ENCODE assay signal across 8 cellular contexts in genomic region chr10:35462491-35462934, GRCh38.
DNase-seq lines count a peak whose midpoint lies in the region; ATAC-seq, FAIRE-seq and TF ChIP-seq lines count a peak whose summit lies in the region.

No MANE protein-coding gene starts in this region.

- no TSS peak for BruUV-seq in endothelial cell of umbilical vein (replicated peaks; lab: Mats Ljungman, UMichigan)

- peaks cover 95% of the 10 kb centered on the region for H3K79me2 ChIP-seq in endothelial cell of umbilical vein (ENCODE audit: control insufficient read depth, insufficient read depth, low read length)
- H3K79me2 ChIP-seq in GM23248 (ENCODE audit: insufficient read depth): peaks cover 100% of the 10 kb centered on the region

- H3K9me1 ChIP-seq in endothelial cell of umbilical vein (replicated peaks; ENCODE audit: control insufficient read depth, extremely low read depth, insufficient read depth, low read length): no peaks in the 10 kb centered on the region

- CTCF ChIA-PET in CD4-positive, alpha-beta T cell (lab: Charles Lee): interaction anchor here (0.5 kb wide), 1 partner anchor 223 kb away, joined by 3 read pairs; no protein-coding TSS in a partner anchor
- CTCF ChIA-PET in endothelial cell of umbilical vein (lab: Charles Lee): interaction anchor here (1.4 to 1.8 kb wide), 4 partner anchors 8 to 102 kb away, joined by 3 to 6 read pairs (median 4); no protein-coding TSS in a partner anchor

- H3K4me2 ChIP-seq in endothelial cell of umbilical vein (ENCODE audit: insufficient read depth, low read length) (peak overlapping the region; percentile 1), GM23248 (ENCODE audit: unreplicated experiment) (no peak overlapping the region)

- no peak overlapping the region for H3K27ac ChIP-seq in CD4-positive, alpha-beta T cell (ENCODE audit: low read depth, low read length)
- H3K27ac ChIP-seq in endothelial cell of umbilical vein (ENCODE audit: insufficient read depth, low read depth, low read length) (peak overlapping the region; percentile 32), GM23248 (no peak overlapping the region)

- intact Hi-C loops in CD4-positive, alpha-beta T cell (cut with DNase I, micrococcal nuclease): no loop called here
- intact Hi-C loops in endothelial cell of umbilical vein (cut with micrococcal nuclease): loop anchor here (2.0 kb wide), 1 partner anchor 42 kb away; no protein-coding TSS in a partner anchor

- no peaks in the 10 kb centered on the region for H3K27me3 Mint-ChIP-seq in CD4-positive, alpha-beta T cell
- H3K27me3 Mint-ChIP-seq in activated T-cell treated with anti-CD3 and anti-CD28 coated beads, Interleukin-2, amount 50 U/mL, for 4 hours (ENCODE audit: low read depth): no peaks in the 10 kb centered on the region

- 0 out of 2 replicates have a peak, but pooled peaks cover 6% of the 10 kb centered on the region for H3F3A ChIP-seq in GM23248 (ENCODE audit: insufficient read depth)

- FAIRE-seq in endothelial cell of umbilical vein (lab: Jason Lieb, UNC): no peak

- no peak for DNase-seq in CD4-positive, alpha-beta T cell
- DNase-seq in endothelial cell of umbilical vein (ENCODE audit: low read depth, low spot score) (no peak), OCI-M1 (lab: John Stamatoyannopoulos, UW) (no peak), GM23248 (no peak), islet precursor cell (no peak)
- no peak for DNase-seq in activated T-cell treated with anti-CD3 and anti-CD28 coated beads, Interleukin-2, amount 50 U/mL, for 4 hours

- no peaks in the 10 kb centered on the region for H3K9me3 Mint-ChIP-seq in CD4-positive, alpha-beta T cell
- H3K9me3 Mint-ChIP-seq in activated T-cell treated with anti-CD3 and anti-CD28 coated beads, Interleukin-2, amount 50 U/mL, for 4 hours: no peaks in the 10 kb centered on the region

- peak overlapping the region; percentile 2 for H3K4me3 Mint-ChIP-seq in CD4-positive, alpha-beta T cell
- H3K4me3 Mint-ChIP-seq in activated T-cell treated with anti-CD3 and anti-CD28 coated beads, Interleukin-2, amount 50 U/mL, for 4 hours: no peak overlapping the region

- H2AFZ ChIP-seq in endothelial cell of umbilical vein (ENCODE audit: low read depth, low read length) (no peak overlapping the region), GM23248 (no peak overlapping the region)

- H3K36me3 ChIP-seq in endothelial cell of umbilical vein (ENCODE audit: control insufficient read depth in 2 of 2, extremely low read depth in 1 of 2, insufficient read depth in 2 of 2, low read length in 2 of 2) (no peaks in the 10 kb centered on the region), GM23248 (ENCODE audit: low read depth) (no peaks in the 10 kb centered on the region)

- no peaks in the 10 kb centered on the region for H3K9me3 ChIP-seq in CD4-positive, alpha-beta T cell (ENCODE audit: control insufficient read depth, low read length)
- no peaks in the 10 kb centered on the region for H3K9me3 ChIP-seq in endothelial cell of umbilical vein (replicated peaks; ENCODE audit: control insufficient read depth, insufficient read depth, low read length)
- no peaks in the 10 kb centered on the region for H3K9me3 ChIP-seq in GM23248 (ENCODE audit: low read depth)

- H3K36me3 Mint-ChIP-seq in CD4-positive, alpha-beta T cell (ENCODE audit: low read depth): no peaks in the 10 kb centered on the region
- H3K36me3 Mint-ChIP-seq in activated T-cell treated with anti-CD3 and anti-CD28 coated beads, Interleukin-2, amount 50 U/mL, for 4 hours (ENCODE audit: insufficient read depth): peaks cover 1% of the 10 kb centered on the region

- peak; percentile 30 for ATAC-seq in CD4-positive, alpha-beta T cell (ENCODE audit: poor library complexity)
- ATAC-seq in GM21360 (IDR thresholded peaks at IDR 0.05; ENCODE audit: unreplicated experiment) (peak; percentile 81), HG03457 (IDR thresholded peaks at IDR 0.05; ENCODE audit: unreplicated experiment) (peak; percentile 55)
- ATAC-seq in activated T-cell treated with anti-CD3 and anti-CD28 coated beads, Interleukin-2, amount 50 U/mL, for 4 hours: no peak

- H3K9me2 ChIP-seq in GM23248 (ENCODE audit: insufficient read depth): no peaks in the 10 kb centered on the region

- no peaks in the 10 kb centered on the region for H3K27me3 ChIP-seq in CD4-positive, alpha-beta T cell (ENCODE audit: control insufficient read depth, insufficient read depth, low read length)
- no peaks in the 10 kb centered on the region for H3K27me3 ChIP-seq in endothelial cell of umbilical vein (ENCODE audit: control insufficient read depth in 2 of 2, insufficient read depth in 2 of 2, low read length in 2 of 2)
- H3K27me3 ChIP-seq in GM23248 (replicated peaks; ENCODE audit: insufficient read depth): no peaks in the 10 kb centered on the region

- H3K4me1 Mint-ChIP-seq in CD4-positive, alpha-beta T cell (ENCODE audit: low read depth): peaks cover 5% of the 10 kb centered on the region
- H3K4me1 Mint-ChIP-seq in activated T-cell treated with anti-CD3 and anti-CD28 coated beads, Interleukin-2, amount 50 U/mL, for 4 hours (ENCODE audit: low read depth): peaks cover 5% of the 10 kb centered on the region

- peaks cover 25% of the 10 kb centered on the region for H3K4me1 ChIP-seq in endothelial cell of umbilical vein (ENCODE audit: control insufficient read depth, extremely low read depth, insufficient read depth, low read length)
- H3K4me1 ChIP-seq in GM23248 (ENCODE audit: insufficient read depth): peaks cover 22% of the 10 kb centered on the region

- H3K4me3 ChIP-seq in endothelial cell of umbilical vein (replicated peaks in 1 of 3; ENCODE audit: insufficient read depth in 1 of 3, low read depth in 1 of 3, low read length in 3 of 3) (no peak overlapping the region), GM23248 (no peak overlapping the region)

- H4K20me1 ChIP-seq in endothelial cell of umbilical vein (replicated peaks; ENCODE audit: control insufficient read depth, extremely low read depth, insufficient read depth, low read length) (peaks cover 4% of the 10 kb centered on the region), GM23248 (ENCODE audit: insufficient read depth) (peaks cover 16% of the 10 kb centered on the region; the same call in 1 of the 2 replicates)

- no peak for TF ChIP-seq POLR2A in endothelial cell of umbilical vein (IDR thresholded peaks at IDR 0.05; ENCODE audit: low read depth, low read length)

- H3K9ac ChIP-seq in endothelial cell of umbilical vein (replicated peaks; ENCODE audit: extremely low read depth, insufficient read depth, low read length): no peak overlapping the region
- H3K9ac ChIP-seq in GM23248: no peak overlapping the region

- in situ Hi-C loops in GM23248 (cut with MboI): no loop called here

- 93 to 97% methylated on average over 5 of the region's 5 CpGs for WGBS in GM23248 (ENCODE audit: low coverage in 1 of 2, low lambda C conversion rate in 2 of 2, missing lambda C conversion rate in 2 of 2), 2 experiments

- dilution Hi-C loops in endothelial cell of umbilical vein (cut with MboI; ENCODE audit: extremely low pct_ligation_motif_present, low sequenced_read_pairs): no loop called here

- POLR2A ChIA-PET in CD4-positive, alpha-beta T cell (lab: Charles Lee): interaction anchor here (1.1 kb wide), 1 partner anchor 15 kb away, joined by 4 read pairs; no protein-coding TSS in a partner anchor
- POLR2A ChIA-PET in endothelial cell of umbilical vein (lab: Charles Lee): no interaction called here

- no peak for TF ChIP-seq CTCF in CD4-positive, alpha-beta T cell (IDR thresholded peaks at IDR 0.05)
- TF ChIP-seq CTCF in endothelial cell of umbilical vein (IDR thresholded peaks at IDR 0.05; ENCODE audit: extremely low read depth in 1 of 2, insufficient read depth in 1 of 2, low read depth in 1 of 2, low read length in 2 of 2): no peak

- H3K27ac Mint-ChIP-seq in CD4-positive, alpha-beta T cell: peak overlapping the region; percentile 70

TF ChIP-seq in endothelial cell of umbilical vein, 7 proteins besides CTCF, POLR2A, EP300 and RAD21:
- TF ChIP-seq FOS (IDR thresholded peaks at IDR 0.05; ENCODE audit: borderline replicate concordance, insufficient read depth, low read length) (no peak), POLR2AphosphoS5 (IDR thresholded peaks at IDR 0.05; ENCODE audit: insufficient read depth, low read depth, low read length) (no peak), EZH2 (IDR thresholded peaks at IDR 0.05; ENCODE audit: borderline replicate concordance, low read depth, low read length, severe bottlenecking) (no peak), MYC (IDR thresholded peaks at IDR 0.05; ENCODE audit: low read depth, low read length) (no peak), GATA2 (IDR thresholded peaks at IDR 0.05; ENCODE audit: insufficient read depth, insufficient read length, low read depth, low read length) (no peak), JUN (IDR thresholded peaks at IDR 0.05; ENCODE audit: borderline replicate concordance, insufficient read depth, insufficient read length, low read depth) (no peak)
- TF ChIP-seq, protein P1, sequence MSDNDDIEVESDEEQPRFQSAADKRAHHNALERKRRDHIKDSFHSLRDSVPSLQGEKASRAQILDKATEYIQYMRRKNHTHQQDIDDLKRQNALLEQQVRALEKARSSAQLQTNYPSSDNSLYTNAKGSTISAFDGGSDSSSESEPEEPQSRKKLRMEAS (IDR thresholded peaks at IDR 0.05; ENCODE audit: insufficient read depth, insufficient read length): no peak

Comparison
In these comparisons a context has a peak if more than half of its experiments do, and no peak if none do; other contexts are left out.
1. ATAC-seq: peak in CD4-positive, alpha-beta T cell (single experiment), GM21360 (single experiment) and HG03457 (single experiment); none in activated T-cell treated with anti-CD3 and anti-CD28 coated beads, Interleukin-2, amount 50 U/mL, for 4 hours (0 of 2).